In genomic region chr1:67431869-67432578, GRCh38 we compare ENCODE assay signal across 1 cellular context.
TF ChIP-seq lines count a peak whose summit lies in the region.

No MANE protein-coding gene starts in this region.

TF ChIP-seq in HepG2, 621 proteins besides CTCF, POLR2A, EP300 and RAD21 (continued from another document):
- TF ChIP-seq TCF7 (IDR thresholded peaks at IDR 0.05; ENCODE audit: low read depth) (no peak), ZNF331 (CRISPR knock-in tag; IDR thresholded peaks at IDR 0.05) (no peak)
TF ChIP-seq in HepG2: peak in this region for 0.
